In genomic region chr2:37549598-37549997, GRCh38 we compare ENCODE assay signal across 21 cellular contexts.
DNase-seq lines count a peak whose midpoint lies in the region; ATAC-seq lines count a peak whose summit lies in the region.
"Had no signal": no experiment of that assay in that cellular context is flagged by ENCODE, and none has a peak within 500 bp of the region (broad histone marks: within the 10 kb centered on the region; RNA-seq: fewer than 3 reads in every experiment).

No MANE protein-coding gene starts in this region.

- no peak overlapping the region for H3K27ac ChIP-seq in caudate nucleus (ENCODE audit: low read depth, low read length)
- H3K27ac ChIP-seq: BLaER1, sigmoid colon, WERI-Rb-1 had no signal

- peak; percentile 57 for ATAC-seq in GM18909 (IDR thresholded peaks at IDR 0.05; ENCODE audit: poor library complexity, unreplicated experiment)
- ATAC-seq in GM21447 (IDR thresholded peaks at IDR 0.05; ENCODE audit: unreplicated experiment): peak; percentile 64
- peak; percentile 61 for ATAC-seq in HG03064 (IDR thresholded peaks at IDR 0.05; ENCODE audit: low read depth, unreplicated experiment)
- peak; percentile 55 for ATAC-seq in stimulated activated memory B cell treated with anti-CD40 and anti-IgM and Interleukin-4, amounts not matched to agents 10 μg/mL and 1 μg/mL and 100 μg/mL, for 72 hours
- no peak for ATAC-seq in HG03565 (IDR thresholded peaks at IDR 0.05; ENCODE audit: unreplicated experiment)
- ATAC-seq in activated CD8-positive, alpha-beta T cell treated with anti-CD3 and anti-CD28 coated beads, Interleukin-2, amount 10 ng/mL, durations not matched to agents 7 days and 5 days: no peak
- ATAC-seq: effector memory CD8-positive, alpha-beta T cell; left colon; T-cell had no signal

- peaks cover 22% of the 10 kb centered on the region for H3K4me1 Mint-ChIP-seq in stimulated activated memory B cell treated with anti-CD40 and anti-IgM and Interleukin-4, amounts not matched to agents 10 μg/mL and 1 μg/mL and 100 μg/mL, for 72 hours
- peaks cover 15% of the 10 kb centered on the region for H3K4me1 Mint-ChIP-seq in activated CD8-positive, alpha-beta T cell treated with anti-CD3 and anti-CD28 coated beads, Interleukin-2, amount 10 ng/mL, durations not matched to agents 7 days and 5 days (ENCODE audit: low read depth)

- peak overlapping the region; percentile 11 for H3K27ac Mint-ChIP-seq in stimulated activated memory B cell treated with anti-CD40 and anti-IgM and Interleukin-4, amounts not matched to agents 10 μg/mL and 1 μg/mL and 100 μg/mL, for 72 hours
- H3K27ac Mint-ChIP-seq in activated CD8-positive, alpha-beta T cell treated with anti-CD3 and anti-CD28 coated beads, Interleukin-2, amount 10 ng/mL, durations not matched to agents 7 days and 5 days: no peak overlapping the region
- H3K27ac Mint-ChIP-seq: activated T-helper 2 cell treated with anti-CD3 and anti-CD28 coated beads, Interferon-gamma antibody, Interleukin-2, Interleukin-4, amounts not matched to agents 10 μg/mL and 5 μg/mL and 100 μg/mL, durations not matched to agents 14 hours and 24 hours and 36 hours; effector memory CD8-positive, alpha-beta T cell; H9; T-cell had no signal

- no peaks in the 10 kb centered on the region for H3K9me3 Mint-ChIP-seq in stimulated activated memory B cell treated with anti-CD40 and anti-IgM and Interleukin-4, amounts not matched to agents 10 μg/mL and 1 μg/mL and 100 μg/mL, for 72 hours
- H3K9me3 Mint-ChIP-seq in activated CD8-positive, alpha-beta T cell treated with anti-CD3 and anti-CD28 coated beads, Interleukin-2, amount 10 ng/mL, durations not matched to agents 7 days and 5 days (ENCODE audit: insufficient read depth): no peaks in the 10 kb centered on the region
- H3K9me3 Mint-ChIP-seq: activated T-helper 2 cell treated with anti-CD3 and anti-CD28 coated beads, Interferon-gamma antibody, Interleukin-2, Interleukin-4, amounts not matched to agents 10 μg/mL and 5 μg/mL and 100 μg/mL, durations not matched to agents 14 hours and 24 hours and 36 hours; central memory CD8-positive, alpha-beta T cell; effector memory CD8-positive, alpha-beta T cell; T-cell had no signal

- no peaks in the 10 kb centered on the region for H3K36me3 Mint-ChIP-seq in stimulated activated memory B cell treated with anti-CD40 and anti-IgM and Interleukin-4, amounts not matched to agents 10 μg/mL and 1 μg/mL and 100 μg/mL, for 72 hours
- H3K36me3 Mint-ChIP-seq in activated CD8-positive, alpha-beta T cell treated with anti-CD3 and anti-CD28 coated beads, Interleukin-2, amount 10 ng/mL, durations not matched to agents 7 days and 5 days (ENCODE audit: low read depth): no peaks in the 10 kb centered on the region
- H3K36me3 Mint-ChIP-seq: T-cell had no signal

- DNase-seq in activated CD8-positive, alpha-beta T cell treated with anti-CD3 and anti-CD28 coated beads, Interleukin-2, amount 10 ng/mL, durations not matched to agents 7 days and 5 days: no peak
- DNase-seq in caudate nucleus (lab: John Stamatoyannopoulos, UW): no peak
- DNase-seq: amniotic stem cell; effector memory CD8-positive, alpha-beta T cell; H9; left colon; NCI-H2029; NCI-H526 treated with DMSO at 0.1 percent for 48 hours; nucleus accumbens; sigmoid colon; stimulated activated CD4-positive, alpha-beta T cell treated with anti-CD3 and anti-CD28 coated beads, Interleukin-2, amount 100 ng/mL, for 24 hours; T-cell; WERI-Rb-1 had no signal

- POLR2A ChIA-PET in activated CD8-positive, alpha-beta T cell treated with anti-CD3 and anti-CD28 coated beads, Interleukin-2, amount 10 ng/mL, durations not matched to agents 7 days and 5 days (lab: Charles Lee): interaction anchor here (0.8 to 1.1 kb wide), 3 partner anchors 21 to 121 kb away, joined by 3 read pairs; no protein-coding TSS in a partner anchor

- H3K27me3 Mint-ChIP-seq in stimulated activated memory B cell treated with anti-CD40 and anti-IgM and Interleukin-4, amounts not matched to agents 10 μg/mL and 1 μg/mL and 100 μg/mL, for 72 hours: no peaks in the 10 kb centered on the region
- H3K27me3 Mint-ChIP-seq in activated CD8-positive, alpha-beta T cell treated with anti-CD3 and anti-CD28 coated beads, Interleukin-2, amount 10 ng/mL, durations not matched to agents 7 days and 5 days (ENCODE audit: low read depth): peaks cover 5% of the 10 kb centered on the region
- H3K27me3 Mint-ChIP-seq: central memory CD8-positive, alpha-beta T cell; effector memory CD8-positive, alpha-beta T cell; T-cell had no signal

- H3K4me3 Mint-ChIP-seq in stimulated activated memory B cell treated with anti-CD40 and anti-IgM and Interleukin-4, amounts not matched to agents 10 μg/mL and 1 μg/mL and 100 μg/mL, for 72 hours: no peak overlapping the region
- H3K4me3 Mint-ChIP-seq in activated CD8-positive, alpha-beta T cell treated with anti-CD3 and anti-CD28 coated beads, Interleukin-2, amount 10 ng/mL, durations not matched to agents 7 days and 5 days: no peak overlapping the region
- H3K4me3 Mint-ChIP-seq: central memory CD8-positive, alpha-beta T cell; effector memory CD8-positive, alpha-beta T cell; H9; T-cell had no signal

- CTCF ChIA-PET in activated CD8-positive, alpha-beta T cell treated with anti-CD3 and anti-CD28 coated beads, Interleukin-2, amount 10 ng/mL, durations not matched to agents 7 days and 5 days (lab: Charles Lee): interaction anchor here (1.4 to 1.9 kb wide), 3 partner anchors 99 to 328 kb away, joined by 3 to 7 read pairs (median 7); no protein-coding TSS in a partner anchor

Comparison
In these comparisons a context has a peak if more than half of its experiments do, and no peak if none do; other contexts are left out.
1. ATAC-seq: peak in GM18909 (single experiment), GM21447 (single experiment), HG03064 (single experiment) and stimulated activated memory B cell treated with anti-CD40 and anti-IgM and Interleukin-4, amounts not matched to agents 10 μg/mL and 1 μg/mL and 100 μg/mL, for 72 hours (single experiment); none in HG03565 (single experiment) and activated CD8-positive, alpha-beta T cell treated with anti-CD3 and anti-CD28 coated beads, Interleukin-2, amount 10 ng/mL, durations not matched to agents 7 days and 5 days (single experiment).